ENCODE assay signal across 1 cellular context in genomic region chr13:58630794-58631193, GRCh38.
TF ChIP-seq lines count a peak whose summit lies in the region.

No MANE protein-coding gene starts in this region.

TF ChIP-seq in SK-N-SH, 30 proteins besides CTCF, POLR2A, EP300 and RAD21 (continued from another document):
- no peak for TF ChIP-seq ZBTB33 (IDR thresholded peaks at IDR 0.05; ENCODE audit: borderline replicate concordance, low read depth)
TF ChIP-seq in SK-N-SH: peak in this region for 0.
